Comparison of ENCODE assay signal across 8 cellular contexts in genomic region chr5:141513021-141513626, GRCh38. TPM values are rescaled to one million over a fixed set of nuclear protein-coding genes. Genes with fewer than 3 reads are reported as not detected.
DNase-seq lines count a peak whose midpoint lies in the region; ATAC-seq and TF ChIP-seq lines count a peak whose summit lies in the region.

No MANE protein-coding gene starts in this region.

- TF ChIP-seq POLR2A in Raji (IDR thresholded peaks at IDR 0.05; ENCODE audit: insufficient read depth, low read depth, low read length), result peak; percentile 48

- peaks cover 75 to 79% (median 77%) of the 10 kb centered on the region in 3 donors for H3K4me1 ChIP-seq in skeletal muscle tissue (ENCODE audit: control insufficient read depth in 3 of 3, insufficient read depth in 3 of 3, low read length in 3 of 3)

- no peak for ATAC-seq in GM18907 (IDR thresholded peaks at IDR 0.05; ENCODE audit: unreplicated experiment)

- no peak for DNase-seq in GM12864 (ENCODE audit: low read depth)
- peak; percentile 51 for DNase-seq in brain microvascular endothelial cell
- DNase-seq in mucosa of gallbladder (ENCODE audit: low spot score), result no peak
- DNase-seq in UCSD-AML1 (lab: John Stamatoyannopoulos, UW; ENCODE audit: unreplicated experiment), result no peak

- H3K4me3 ChIP-seq in GM12864 (ENCODE audit: low read depth, low read length) (peak overlapping the region; percentile 56), brain microvascular endothelial cell (ENCODE audit: low read depth, low read length) (peak overlapping the region; percentile 60), iPS-18c (ENCODE audit: insufficient read depth, low read depth, low read length) (peak overlapping the region; percentile 57), skeletal muscle tissue (ENCODE audit: low read length in 3 of 3) (peak overlapping the region; percentile 73 to 91 (median 79))

- no peak for TF ChIP-seq CTCF in GM12864 (IDR thresholded peaks at IDR 0.05; ENCODE audit: low read depth, low read length, missing control alignments)
- no peak for TF ChIP-seq CTCF in brain microvascular endothelial cell (IDR thresholded peaks at IDR 0.05; ENCODE audit: low read depth, low read length, missing control alignments)

- peak overlapping the region; percentile 63 to 90 (median 71) for H3K9ac ChIP-seq in skeletal muscle tissue (ENCODE audit: low read depth in 1 of 3, low read length in 3 of 3)

- H3K27me3 ChIP-seq in brain microvascular endothelial cell (replicated peaks), result no peaks in the 10 kb centered on the region
- H3K27me3 ChIP-seq in skeletal muscle tissue (ENCODE audit: control insufficient read depth in 3 of 3, insufficient read depth in 3 of 3, low read length in 3 of 3), result no peaks in the 10 kb centered on the region

- peaks cover 16% of the 10 kb centered on the region for H3K36me3 ChIP-seq in brain microvascular endothelial cell (replicated peaks)
- H3K36me3 ChIP-seq in skeletal muscle tissue (ENCODE audit: control insufficient read depth in 3 of 3, insufficient read depth in 3 of 3, low read length in 3 of 3), result peaks cover 27 to 29% (median 27%) of the 10 kb centered on the region in 3 donors

- H3K27ac ChIP-seq in brain microvascular endothelial cell, result peak overlapping the region; percentile 95
- H3K27ac ChIP-seq in skeletal muscle tissue (ENCODE audit: low read depth, low read length), result peak overlapping the region; percentile 96

- in situ Hi-C loops in brain microvascular endothelial cell (cut with HindIII; ENCODE audit: low pct_ligation_motif_present, low sequenced_read_pairs), result loop anchor here (25.0 kb wide), 1 partner anchor 101 kb away; the partner anchor contains the start of genes PCDHGA10, PCDHGA11, PCDHGA9 and PCDHGB6

- H3K9me3 ChIP-seq in iPS-18c (ENCODE audit: control insufficient read depth, insufficient read depth, low read length) (no peaks in the 10 kb centered on the region), skeletal muscle tissue (ENCODE audit: control insufficient read depth in 3 of 3, low read length in 3 of 3) (no peaks in the 10 kb centered on the region)

RNA-seq across cellular contexts. Expression of gene PCDHGC5, which starts 24.2 kb away (rescaled TPM):
- total RNA-seq in skeletal muscle tissue, result 2.1 TPM
- total RNA-seq in mucosa of gallbladder, result 2.0 TPM

RNA-seq across cellular contexts. Expression of gene PCDHGC4, which starts 28.3 kb away (rescaled TPM):
- total RNA-seq in skeletal muscle tissue, result 3.7 TPM
- 2.6 TPM for total RNA-seq in mucosa of gallbladder

RNA-seq across cellular contexts. Expression of gene PCDHGC3, which starts 37.4 kb away (rescaled TPM):
- total RNA-seq in skeletal muscle tissue (38.1 TPM), mucosa of gallbladder (82.4 TPM)
